Comparison of ENCODE assay signal across 12 cellular contexts in the genomic region with DNA sequence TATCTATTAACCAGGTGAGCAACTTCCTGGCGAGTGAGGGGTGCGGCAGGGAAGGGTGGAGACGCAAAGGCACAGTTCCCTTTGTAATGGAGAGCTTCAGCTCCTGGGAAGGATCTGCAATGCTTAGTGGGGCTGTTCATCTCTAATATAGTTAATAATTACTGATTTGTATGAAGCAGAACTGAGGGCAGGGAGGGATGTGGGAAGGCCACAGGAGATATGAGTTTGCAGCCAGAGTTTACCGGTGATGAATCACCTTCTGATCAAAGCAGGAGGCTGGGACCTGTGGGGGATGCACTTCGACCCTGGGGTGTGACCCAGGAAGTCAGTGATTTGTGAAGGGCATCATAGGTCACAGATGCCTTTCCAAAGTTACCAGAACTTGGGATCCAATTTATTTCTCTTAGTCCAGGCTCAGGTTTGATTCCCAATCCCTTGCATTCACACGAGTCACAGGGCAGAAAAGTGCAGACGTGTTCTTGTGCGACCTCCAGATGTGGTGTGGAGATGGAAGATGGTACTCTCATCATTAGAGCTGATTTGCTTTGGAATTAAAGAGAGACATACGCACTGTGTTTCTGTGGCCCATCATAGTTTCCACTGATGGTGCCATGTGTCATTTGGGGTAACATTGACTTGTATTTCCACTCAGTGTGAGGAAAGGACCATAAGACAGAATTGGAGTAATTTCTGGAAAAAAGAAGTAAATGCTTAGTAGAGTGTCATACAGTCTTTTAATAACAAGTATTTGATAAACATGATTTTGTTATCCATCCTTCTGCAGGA. TPM values are rescaled to one million over a fixed set of nuclear protein-coding genes. Genes with fewer than 3 reads are reported as not detected.
A peak's percentile ranks its signal among the peaks of the same experiment; 100 is the strongest.
DNase-seq lines count a peak whose midpoint lies in the region; ATAC-seq and TF ChIP-seq lines count a peak whose summit lies in the region.
"Had no signal": no experiment of that assay in that cellular context is flagged by ENCODE, and none has a peak within 500 bp of the region (broad histone marks: within the 10 kb centered on the region; RNA-seq: fewer than 3 reads in every experiment).

No MANE protein-coding gene starts in this region.

- no peak for TF ChIP-seq CTCF in transverse colon (IDR thresholded peaks at IDR 0.05)
- no peak for TF ChIP-seq CTCF in CD8-positive, alpha-beta T cell (IDR thresholded peaks at IDR 0.05)

- in situ Hi-C loops in transverse colon (cut with MboI; ENCODE audit: low pct_ligation_motif_present in 1 of 4, low pct_unique_long_range_greater_than_20kb in 1 of 4, low sequenced_read_pairs in 3 of 4): no loop called here

- DNase-seq in stimulated activated CD4-positive, alpha-beta T cell treated with anti-CD3 and anti-CD28 coated beads, Interleukin-1b, Interleukin-23, amount 100 ng/mL, for 48 hours: peak; percentile 43
- no peak for DNase-seq in stimulated activated CD4-positive, alpha-beta T cell treated with anti-CD3 and anti-CD28 coated beads, Interleukin-4, amount 100 ng/mL, for 24 hours
- DNase-seq in HuH-7 (ENCODE audit: low spot score) (peak; percentile 15), kidney tubule cell (ENCODE audit: low spot score) (peak; percentile 99), transverse colon (no peak), GOT3 (lab: John Stamatoyannopoulos, UW) (no peak), amniotic stem cell (lab: John Stamatoyannopoulos, UW) (no peak)
- no peak for DNase-seq in CD8-positive, alpha-beta T cell
- DNase-seq: amygdala, NCI-H2171 had no signal

- H3K27ac Mint-ChIP-seq in CD8-positive, alpha-beta T cell: no peak overlapping the region

- peaks cover 18 to 65% (median 38%) of the 10 kb centered on the region in 4 donors for H3K4me1 ChIP-seq in transverse colon
- H3K4me1 ChIP-seq in CD8-positive, alpha-beta T cell (ENCODE audit: insufficient read depth, low read length): peaks cover 5% of the 10 kb centered on the region

- peaks cover 68% of the 10 kb centered on the region for H3K4me1 Mint-ChIP-seq in CD8-positive, alpha-beta T cell (ENCODE audit: low read depth)

- TF ChIP-seq EP300 in transverse colon (IDR thresholded peaks at IDR 0.05; ENCODE audit: low read depth): no peak

- intact Hi-C loops in transverse colon (cut with DNase I; ENCODE audit: low total_unique reads): no loop called here
- intact Hi-C loops in CD8-positive, alpha-beta T cell (cut with DNase I, micrococcal nuclease): loop anchor here in 1 of 2 experiments (5.0 kb wide), 1 partner anchor 36 kb away; no protein-coding TSS in a partner anchor

- no peaks in the 10 kb centered on the region for H3K27me3 ChIP-seq in transverse colon
- H3K27me3 ChIP-seq in CD8-positive, alpha-beta T cell (ENCODE audit: insufficient read depth, low read length): no peaks in the 10 kb centered on the region
- H3K27me3 ChIP-seq: neutrophil had no signal

- CTCF ChIA-PET in CD8-positive, alpha-beta T cell (lab: Charles Lee): no interaction called here

- H3K27ac ChIP-seq in transverse colon: no peak overlapping the region
- no peak overlapping the region for H3K27ac ChIP-seq in CD8-positive, alpha-beta T cell (ENCODE audit: low read depth, low read length)
- H3K27ac ChIP-seq: C4-2B, neutrophil had no signal

- no peak for ATAC-seq in CD8-positive, alpha-beta T cell

- H3K36me3 ChIP-seq in transverse colon: no peaks in the 10 kb centered on the region
- no peaks in the 10 kb centered on the region for H3K36me3 ChIP-seq in CD8-positive, alpha-beta T cell (ENCODE audit: insufficient read depth, low read length)
- H3K36me3 ChIP-seq: neutrophil had no signal

- H3K36me3 Mint-ChIP-seq in CD8-positive, alpha-beta T cell: no peaks in the 10 kb centered on the region

- no peak overlapping the region for H3K4me3 ChIP-seq in transverse colon
- no peak overlapping the region for H3K4me3 ChIP-seq in CD8-positive, alpha-beta T cell (ENCODE audit: low read depth, low read length)

- H3K9me3 Mint-ChIP-seq in CD8-positive, alpha-beta T cell: no peaks in the 10 kb centered on the region

- no peak for TF ChIP-seq POLR2A in transverse colon (IDR thresholded peaks at IDR 0.05)

- 58 to 67% methylated on average over 6 to 9 of the region's 9 CpGs for WGBS in transverse colon (ENCODE audit: low coverage in 1 of 2), 2 donors

- H3K9me3 ChIP-seq in transverse colon: no peaks in the 10 kb centered on the region
- no peaks in the 10 kb centered on the region for H3K9me3 ChIP-seq in CD8-positive, alpha-beta T cell (ENCODE audit: low read length)
- H3K9me3 ChIP-seq: neutrophil had no signal

- no peaks in the 10 kb centered on the region for H3K27me3 Mint-ChIP-seq in CD8-positive, alpha-beta T cell (ENCODE audit: low read depth)

- POLR2A ChIA-PET in CD8-positive, alpha-beta T cell (lab: Charles Lee): interaction anchor here (1.2 kb wide), 1 partner anchor 22 kb away, joined by 3 read pairs; no protein-coding TSS in a partner anchor

- no peak overlapping the region for H3K4me3 Mint-ChIP-seq in CD8-positive, alpha-beta T cell

RNA-seq across cellular contexts. Expression of a gene that starts 55.0 kb away (rescaled TPM):
- 10 to 100 TPM in 3 of 4 donors, 1 to 10 TPM in 1; 5.2 to 30.7 (median 17.1) TPM for total RNA-seq in transverse colon
- total RNA-seq in CD8-positive, alpha-beta T cell: 10 to 100 TPM; 10.8 to 13.7 TPM

Comparison
In these comparisons a context has a peak if more than half of its experiments do, and no peak if none do; other contexts are left out.
1. DNase-seq: peak in stimulated activated CD4-positive, alpha-beta T cell treated with anti-CD3 and anti-CD28 coated beads, Interleukin-1b, Interleukin-23, amount 100 ng/mL, for 48 hours (single experiment), HuH-7 (single experiment) and kidney tubule cell (single experiment); none in stimulated activated CD4-positive, alpha-beta T cell treated with anti-CD3 and anti-CD28 coated beads, Interleukin-4, amount 100 ng/mL, for 24 hours (single experiment), transverse colon (single experiment), GOT3 (single experiment), amniotic stem cell (single experiment) and CD8-positive, alpha-beta T cell (0 of 7).